ENCODE assay signal across 1 cellular context in the genomic region with DNA sequence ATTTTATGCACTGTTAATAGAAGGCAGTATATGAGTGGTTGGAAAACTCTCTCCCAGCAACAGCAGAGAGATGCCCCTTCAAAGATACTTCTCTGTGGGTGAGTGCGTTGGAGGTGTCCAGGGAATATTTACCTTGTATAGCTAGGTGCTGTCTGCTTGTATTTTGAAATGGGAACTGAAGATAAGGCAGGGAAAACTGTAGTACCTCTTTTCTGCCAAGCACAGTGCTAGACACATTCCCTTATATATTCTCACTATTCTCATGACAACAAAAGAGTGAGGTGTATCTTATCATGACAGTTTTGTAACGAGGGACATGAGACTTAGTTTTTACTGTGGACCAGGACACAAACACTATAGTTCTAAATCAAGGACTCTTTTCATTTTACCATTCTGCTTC.
TF ChIP-seq lines count a peak whose summit lies in the region.

No MANE protein-coding gene starts in this region.

TF ChIP-seq in A549, 52 proteins besides CTCF, POLR2A, EP300 and RAD21 (continued from another document):
- no peak for TF ChIP-seq GATA3 (IDR thresholded peaks at IDR 0.05; ENCODE audit: borderline replicate concordance)
- TF ChIP-seq ZFP36 (IDR thresholded peaks at IDR 0.05; ENCODE audit: borderline replicate concordance, partially characterized antibody): no peak
- no peak for TF ChIP-seq POLR2AphosphoS2 (conservative IDR thresholded peaks at IDR 0.05; ENCODE audit: low read length)
- TF ChIP-seq, protein P1, sequence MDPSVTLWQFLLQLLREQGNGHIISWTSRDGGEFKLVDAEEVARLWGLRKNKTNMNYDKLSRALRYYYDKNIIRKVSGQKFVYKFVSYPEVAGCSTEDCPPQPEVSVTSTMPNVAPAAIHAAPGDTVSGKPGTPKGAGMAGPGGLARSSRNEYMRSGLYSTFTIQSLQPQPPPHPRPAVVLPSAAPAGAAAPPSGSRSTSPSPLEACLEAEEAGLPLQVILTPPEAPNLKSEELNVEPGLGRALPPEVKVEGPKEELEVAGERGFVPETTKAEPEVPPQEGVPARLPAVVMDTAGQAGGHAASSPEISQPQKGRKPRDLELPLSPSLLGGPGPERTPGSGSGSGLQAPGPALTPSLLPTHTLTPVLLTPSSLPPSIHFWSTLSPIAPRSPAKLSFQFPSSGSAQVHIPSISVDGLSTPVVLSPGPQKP (IDR thresholded peaks at IDR 0.05; ENCODE audit: low read depth, low read length): no peak
- no peak for TF ChIP-seq NFE2L2 (conservative IDR thresholded peaks at IDR 0.05; ENCODE audit: low read length)
- TF ChIP-seq, protein P2, sequence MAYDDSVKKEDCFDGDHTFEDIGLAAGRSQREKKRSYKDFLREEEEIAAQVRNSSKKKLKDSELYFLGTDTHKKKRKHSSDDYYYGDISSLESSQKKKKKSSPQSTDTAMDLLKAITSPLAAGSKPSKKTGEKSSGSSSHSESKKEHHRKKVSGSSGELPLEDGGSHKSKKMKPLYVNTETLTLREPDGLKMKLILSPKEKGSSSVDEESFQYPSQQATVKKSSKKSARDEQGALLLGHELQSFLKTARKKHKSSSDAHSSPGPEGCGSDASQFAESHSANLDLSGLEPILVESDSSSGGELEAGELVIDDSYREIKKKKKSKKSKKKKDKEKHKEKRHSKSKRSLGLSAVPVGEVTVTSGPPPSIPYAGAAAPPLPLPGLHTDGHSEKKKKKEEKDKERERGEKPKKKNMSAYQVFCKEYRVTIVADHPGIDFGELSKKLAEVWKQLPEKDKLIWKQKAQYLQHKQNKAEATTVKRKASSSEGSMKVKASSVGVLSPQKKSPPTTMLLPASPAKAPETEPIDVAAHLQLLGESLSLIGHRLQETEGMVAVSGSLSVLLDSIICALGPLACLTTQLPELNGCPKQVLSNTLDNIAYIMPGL (CRISPR knock-in tag; IDR thresholded peaks at IDR 0.05; ENCODE audit: borderline replicate concordance): no peak
- no peak for TF ChIP-seq CBX8 (IDR thresholded peaks at IDR 0.05)
TF ChIP-seq in A549: peak in this region for 0.
